8 cellular contexts compared by ENCODE assay signal in the genomic region with DNA sequence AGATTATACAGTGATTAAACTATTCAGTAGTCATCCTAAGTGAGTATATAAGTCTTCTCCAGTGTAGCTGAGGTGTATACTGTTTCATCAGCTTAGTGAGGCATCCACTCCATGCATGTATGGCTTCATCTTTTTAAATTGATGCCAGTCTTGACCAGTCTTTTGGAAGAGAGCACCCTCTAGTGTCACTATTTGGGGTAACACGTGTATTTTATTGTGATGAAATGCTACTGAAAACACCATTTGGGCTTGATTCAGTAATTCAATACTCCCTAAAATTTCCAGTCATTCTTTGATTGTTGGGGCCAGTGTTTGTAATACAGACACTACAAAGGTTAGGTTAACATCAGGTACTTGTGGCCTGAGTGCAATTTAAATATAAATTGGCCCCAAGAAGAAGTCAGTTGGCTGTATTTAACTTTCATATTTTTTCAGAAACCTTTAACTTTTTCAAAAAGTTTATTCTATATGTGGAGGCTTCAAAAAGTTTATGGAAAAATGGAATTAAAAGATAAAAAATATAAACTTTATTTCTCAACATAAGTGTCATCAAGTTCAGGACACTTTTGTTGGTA. TPM values are rescaled to one million over a fixed set of nuclear protein-coding genes. Genes with fewer than 3 reads are reported as not detected.
DNase-seq lines count a peak whose midpoint lies in the region; ATAC-seq and TF ChIP-seq lines count a peak whose summit lies in the region.

No MANE protein-coding gene starts in this region.

- H3K4me3 Mint-ChIP-seq in CD8-positive, alpha-beta T cell, result no peak overlapping the region

- H3K9me3 Mint-ChIP-seq in CD8-positive, alpha-beta T cell, result no peaks in the 10 kb centered on the region

- no peak overlapping the region for H3K27ac ChIP-seq in RWPE1
- no peak overlapping the region for H3K27ac ChIP-seq in CD8-positive, alpha-beta T cell (ENCODE audit: low read depth, low read length)

- H3K4me1 Mint-ChIP-seq in CD8-positive, alpha-beta T cell (ENCODE audit: low read depth), result no peaks in the 10 kb centered on the region

- CTCF ChIA-PET in RWPE1 (lab: Yijun Ruan, JAX), result interaction anchor here (0.7 to 0.9 kb wide), 3 partner anchors 13 to 679 kb away, joined by 3 read pairs; no protein-coding TSS in a partner anchor
- CTCF ChIA-PET in CD8-positive, alpha-beta T cell (lab: Charles Lee), result no interaction called here

- H3K27me3 Mint-ChIP-seq in CD8-positive, alpha-beta T cell (ENCODE audit: low read depth), result no peaks in the 10 kb centered on the region

- H3K9me3 ChIP-seq in CD8-positive, alpha-beta T cell (ENCODE audit: low read length), result no peaks in the 10 kb centered on the region

- H3K27me3 ChIP-seq in CD8-positive, alpha-beta T cell (ENCODE audit: insufficient read depth, low read length), result no peaks in the 10 kb centered on the region

- H3K36me3 ChIP-seq in CD8-positive, alpha-beta T cell (ENCODE audit: insufficient read depth, low read length), result no peaks in the 10 kb centered on the region

- ATAC-seq in GM18498 (IDR thresholded peaks at IDR 0.05; ENCODE audit: unreplicated experiment), result peak; percentile 74
- ATAC-seq in CD8-positive, alpha-beta T cell, result no peak
- ATAC-seq in GM19328 (IDR thresholded peaks at IDR 0.05; ENCODE audit: unreplicated experiment), result no peak

- H3K27ac Mint-ChIP-seq in CD8-positive, alpha-beta T cell, result no peak overlapping the region

- no peaks in the 10 kb centered on the region for H3K4me1 ChIP-seq in CD8-positive, alpha-beta T cell (ENCODE audit: insufficient read depth, low read length)

- POLR2A ChIA-PET in RWPE1 (lab: Yijun Ruan, JAX; ENCODE audit: low non-redundant PET), result no interaction called here
- POLR2A ChIA-PET in CD8-positive, alpha-beta T cell (lab: Charles Lee), result no interaction called here

- intact Hi-C loops in CD8-positive, alpha-beta T cell (cut with DNase I, micrococcal nuclease), result no loop called here

- H3K36me3 Mint-ChIP-seq in CD8-positive, alpha-beta T cell, result no peaks in the 10 kb centered on the region

- H3K4me3 ChIP-seq in LNCaP clone FGC (ENCODE audit: low read depth, low read length) (no peak overlapping the region), skeletal muscle cell (ENCODE audit: low read depth, low read length) (no peak overlapping the region)
- H3K4me3 ChIP-seq in CD8-positive, alpha-beta T cell (ENCODE audit: low read depth, low read length), result no peak overlapping the region

- peak; percentile 56 for DNase-seq in AG08395 (ENCODE audit: low spot score)
- DNase-seq in LNCaP clone FGC (ENCODE audit: low read depth), result no peak
- peak; percentile 48 for DNase-seq in RWPE1 (ENCODE audit: low spot score)
- peak; percentile 66 for DNase-seq in fibroblast of the conjunctiva (ENCODE audit: low read depth)
- peak; percentile 24 for DNase-seq in skeletal muscle cell (ENCODE audit: low read depth)
- DNase-seq in CD8-positive, alpha-beta T cell, result no peak

- TF ChIP-seq CTCF in LNCaP clone FGC (IDR thresholded peaks at IDR 0.05; ENCODE audit: control insufficient read depth, extremely low read depth, insufficient read depth), result peak; percentile 35; the same call in 1 of the 2 replicates
- peak; percentile 74 for TF ChIP-seq CTCF in RWPE1 (conservative IDR thresholded peaks at IDR 0.05; ENCODE audit: low read depth)
- no peak for TF ChIP-seq CTCF in CD8-positive, alpha-beta T cell (IDR thresholded peaks at IDR 0.05)

RNA-seq across cellular contexts. Expression of gene MIPOL1, which starts 35.3 kb away (rescaled TPM):
- total RNA-seq in CD8-positive, alpha-beta T cell, result not detected

Comparison
In these comparisons a context has a peak if more than half of its experiments do, and no peak if none do; other contexts are left out.
1. DNase-seq: peak in AG08395 (single experiment), RWPE1 (single experiment), fibroblast of the conjunctiva (single experiment) and skeletal muscle cell (single experiment); none in LNCaP clone FGC (single experiment) and CD8-positive, alpha-beta T cell (0 of 7).